ENCODE assay signal across 8 cellular contexts in the genomic region with DNA sequence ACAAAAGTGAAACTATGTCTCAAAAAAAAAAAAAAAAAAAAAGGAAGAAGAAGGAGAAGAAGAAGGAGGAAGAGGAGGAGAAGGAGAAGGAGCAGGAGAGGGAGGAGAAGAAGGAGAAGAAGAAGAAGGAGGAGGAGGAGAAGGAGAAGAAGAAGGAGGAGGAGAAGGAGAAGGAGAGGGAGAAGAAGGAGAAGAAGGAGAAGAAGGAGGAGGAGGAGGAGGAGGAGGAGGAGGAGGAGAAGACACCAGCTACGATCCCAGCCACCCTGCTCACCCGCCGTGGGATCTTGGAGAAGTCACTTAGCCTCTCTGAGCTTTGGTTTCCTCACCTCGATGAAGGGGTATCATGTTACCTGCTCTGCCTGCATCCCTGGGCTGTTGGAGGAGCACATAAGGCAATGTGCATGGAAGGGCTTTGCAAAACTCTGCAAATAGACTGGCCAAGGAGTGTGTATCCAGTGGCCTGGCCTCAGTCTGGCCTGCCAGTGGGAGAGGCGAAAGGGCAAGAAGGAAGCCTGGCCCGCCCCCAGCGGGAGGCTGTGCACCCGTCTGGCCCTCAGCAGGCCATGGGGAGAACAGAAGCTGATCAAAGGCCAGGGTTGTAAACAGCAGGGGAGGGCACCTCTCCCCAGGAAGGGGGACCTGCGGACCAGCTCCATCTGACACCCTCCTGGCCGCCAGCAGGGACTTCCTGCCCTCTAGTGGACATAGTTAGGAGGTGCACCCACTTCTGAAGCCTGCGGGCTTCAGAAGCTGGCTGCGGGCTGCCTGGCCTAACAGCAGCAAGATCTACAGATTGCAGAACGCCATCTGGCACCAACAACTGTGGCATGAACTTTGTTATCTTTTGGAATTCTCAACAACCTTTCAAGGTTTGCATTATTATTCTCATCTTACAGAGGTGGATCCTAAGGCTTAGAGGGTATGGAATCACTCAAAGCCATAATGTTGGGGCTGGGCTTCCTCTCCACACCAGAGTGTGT. TPM values are rescaled to one million over a fixed set of nuclear protein-coding genes. Genes with fewer than 3 reads are reported as not detected.
A peak's percentile ranks its signal among the peaks of the same experiment; 100 is the strongest.
DNase-seq lines count a peak whose midpoint lies in the region; ATAC-seq and TF ChIP-seq lines count a peak whose summit lies in the region.

No MANE protein-coding gene starts in this region.

- no peaks in the 10 kb centered on the region for H3K36me3 ChIP-seq in A673 (ENCODE audit: insufficient read depth, low read length, poor library complexity, severe bottlenecking)

- POLR2A ChIA-PET in A673 (lab: Charles Lee; ENCODE audit: low non-redundant PET) = interaction anchor here (0.6 kb wide), 1 partner anchor 41 kb away, joined by 3 read pairs; no protein-coding TSS in a partner anchor

- in situ Hi-C loops in SK-MEL-5 (cut with HindIII; ENCODE audit: low pct_unique_long_range_greater_than_20kb, low sequenced_read_pairs) = loop anchor here (25.0 kb wide), 1 partner anchor 123 kb away; a partner anchor contains a TSS

- BruUV-seq in A673 (replicated peaks; lab: Mats Ljungman, UMichigan) = no TSS peak

- intact Hi-C loops in A673 (cut with micrococcal nuclease; ENCODE audit: unreplicated experiment) (loop anchor here (1.0 kb wide), 3 partner anchors 88 to 150 kb away; no protein-coding TSS in a partner anchor), lower leg skin (cut with DNase I; ENCODE audit: low total_unique reads) (loop anchor here (5.0 to 10.0 kb wide), 2 partner anchors 37 to 150 kb away; no protein-coding TSS in a partner anchor)

- 26 to 36% methylated on average over 11 of the region's 13 CpGs for WGBS in lower leg skin, 2 donors

- ATAC-seq in GM18909 (IDR thresholded peaks at IDR 0.05; ENCODE audit: poor library complexity, unreplicated experiment) = peak; percentile 45

- TF ChIP-seq CTCF in A673 (conservative IDR thresholded peaks at IDR 0.05; ENCODE audit: low read depth, low read length) (peak; percentile 96), lower leg skin (IDR thresholded peaks at IDR 0.05) (peak in 1 of 3 donors; percentile 83)

- no peaks in the 10 kb centered on the region for H3K4me1 ChIP-seq in A673 (ENCODE audit: insufficient read depth, low read length, poor library complexity, severe bottlenecking)

- CTCF ChIA-PET in A673 (lab: Charles Lee) = interaction anchor here (0.5 to 7.7 kb wide), 35 partner anchors 10 to 1038 kb away, joined by 3 to 93 read pairs (median 4); no protein-coding TSS in a partner anchor

- H3K4me3 ChIP-seq in A673 (ENCODE audit: low read depth, low read length, poor library complexity, severe bottlenecking) = no peak overlapping the region
- no peak overlapping the region for H3K4me3 ChIP-seq in lower leg skin (ENCODE audit: low read depth, poor library complexity, severe bottlenecking)

- TF ChIP-seq POLR2A in lower leg skin (IDR thresholded peaks at IDR 0.05) = no peak

- H3K27me3 ChIP-seq in A673 (replicated peaks; ENCODE audit: insufficient read depth, low read depth, low read length, poor library complexity) = no peaks in the 10 kb centered on the region

- H3K27ac ChIP-seq in A673 (ENCODE audit: low read depth, low read length, poor library complexity, severe bottlenecking) = no peak overlapping the region

- H3K9me3 ChIP-seq in A673 (ENCODE audit: low read depth, low read length, poor library complexity, severe bottlenecking) = no peaks in the 10 kb centered on the region

- DNase-seq in A673 (ENCODE audit: low spot score) = peak; percentile 84
- DNase-seq in NCI-H1092 (lab: John Stamatoyannopoulos, UW) = peak; percentile 75
- peak; percentile 81 for DNase-seq in SK-MEL-5 (ENCODE audit: low read depth, low spot score)
- DNase-seq in activated gamma-delta T cell treated with anti-CD3 and anti-CD28 coated beads, Interleukin-2, amount 50 U/mL, for 16 hours (ENCODE audit: low read depth) = peak; percentile 57
- DNase-seq in globus pallidus (ENCODE audit: low spot score) = peak; percentile 75
- DNase-seq in pons (ENCODE audit: low spot score) = peak; percentile 83
- DNase-seq in lower leg skin (ENCODE audit: low spot score in 2 of 2) = no peak

RNA-seq across cellular contexts. Expression of a gene that starts 19.2 kb away (rescaled TPM):
- total RNA-seq in A673 (2021) = 9.2 and 29.3 TPM in 2 replicates
- 2.4 and 2.7 TPM in 2 replicates for total RNA-seq in SK-MEL-5 (2014; rRNA removed; shearing (Covaris generic))
- polyA plus RNA-seq in SK-MEL-5 (2015; cell fraction: cytosol; rRNA removed) = 19.0 and 21.3 TPM in 2 replicates
- 51.6 and 61.0 TPM in 2 replicates for polyA plus RNA-seq in SK-MEL-5 (2015; cell fraction: nucleus; rRNA removed)
- 1 to 10 TPM; 4.5 to 6.5 (median 5.1) TPM for total RNA-seq in lower leg skin

RNA-seq across cellular contexts. Expression of a gene that starts 29.4 kb away (rescaled TPM):
- 0.45 and 2.0 TPM in 2 replicates for total RNA-seq in A673 (2021)
- total RNA-seq in SK-MEL-5 (2014; rRNA removed; shearing (Covaris generic)) = 0.87 and 1.1 TPM in 2 replicates
- polyA plus RNA-seq in SK-MEL-5 (2015; cell fraction: cytosol; rRNA removed) = 2.1 and 2.3 TPM in 2 replicates
- 15.2 and 17.1 TPM in 2 replicates for polyA plus RNA-seq in SK-MEL-5 (2015; cell fraction: nucleus; rRNA removed)
- total RNA-seq in lower leg skin = under 1 TPM in 1 of 4 donors, not detected in 3; 0.26 TPM

Comparison
In these comparisons a context has a peak if more than half of its experiments do, and no peak if none do; other contexts are left out.
1. DNase-seq: peak in A673 (single experiment), NCI-H1092 (single experiment), SK-MEL-5 (single experiment), activated gamma-delta T cell treated with anti-CD3 and anti-CD28 coated beads, Interleukin-2, amount 50 U/mL, for 16 hours (single experiment), globus pallidus (single experiment) and pons (single experiment); none in lower leg skin (0 of 2).